1 cellular context compared by ENCODE assay signal in the genomic region with DNA sequence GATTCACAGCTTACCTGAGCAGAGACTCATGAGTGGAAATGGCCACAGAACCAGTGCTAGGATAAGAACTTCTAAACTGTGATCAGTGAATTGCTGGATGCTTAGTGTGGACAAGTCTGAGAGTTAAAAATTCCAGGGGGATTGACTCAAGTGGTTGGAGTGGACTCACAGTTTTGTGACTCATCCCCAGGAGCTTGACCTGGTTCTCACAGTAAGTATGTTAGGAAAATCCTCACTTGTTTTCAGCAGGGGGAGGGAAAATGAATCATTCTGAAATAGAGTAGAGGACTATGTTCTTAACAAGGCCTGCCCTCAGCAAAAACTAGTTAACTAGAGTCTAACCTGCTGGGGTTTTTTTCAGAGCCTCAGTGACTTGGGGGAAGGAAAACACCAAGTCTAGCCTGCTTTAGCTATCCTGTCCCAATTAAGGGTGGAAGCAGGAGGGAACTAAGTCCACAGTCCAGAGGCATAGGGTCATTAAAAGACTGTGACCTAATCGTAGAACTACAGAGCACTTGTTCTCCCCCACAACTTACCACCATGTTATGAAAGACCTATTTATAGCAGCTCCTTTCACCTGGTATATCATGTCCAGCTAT.
TF ChIP-seq lines count a peak whose summit lies in the region.

No MANE protein-coding gene starts in this region.

TF ChIP-seq in GM23338, 12 proteins besides CTCF, POLR2A, EP300 and RAD21 (continued from another document):
- TF ChIP-seq, protein P1, sequence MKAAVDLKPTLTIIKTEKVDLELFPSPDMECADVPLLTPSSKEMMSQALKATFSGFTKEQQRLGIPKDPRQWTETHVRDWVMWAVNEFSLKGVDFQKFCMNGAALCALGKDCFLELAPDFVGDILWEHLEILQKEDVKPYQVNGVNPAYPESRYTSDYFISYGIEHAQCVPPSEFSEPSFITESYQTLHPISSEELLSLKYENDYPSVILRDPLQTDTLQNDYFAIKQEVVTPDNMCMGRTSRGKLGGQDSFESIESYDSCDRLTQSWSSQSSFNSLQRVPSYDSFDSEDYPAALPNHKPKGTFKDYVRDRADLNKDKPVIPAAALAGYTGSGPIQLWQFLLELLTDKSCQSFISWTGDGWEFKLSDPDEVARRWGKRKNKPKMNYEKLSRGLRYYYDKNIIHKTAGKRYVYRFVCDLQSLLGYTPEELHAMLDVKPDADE (IDR thresholded peaks at IDR 0.05): no peak
- TF ChIP-seq NANOG (IDR thresholded peaks at IDR 0.05; ENCODE audit: borderline replicate concordance): no peak
- no peak for TF ChIP-seq STAT1 (IDR thresholded peaks at IDR 0.05; ENCODE audit: unreplicated experiment)
- no peak for TF ChIP-seq POLR2AphosphoS5 (IDR thresholded peaks at IDR 0.05; ENCODE audit: low read depth)
- TF ChIP-seq, protein P2, sequence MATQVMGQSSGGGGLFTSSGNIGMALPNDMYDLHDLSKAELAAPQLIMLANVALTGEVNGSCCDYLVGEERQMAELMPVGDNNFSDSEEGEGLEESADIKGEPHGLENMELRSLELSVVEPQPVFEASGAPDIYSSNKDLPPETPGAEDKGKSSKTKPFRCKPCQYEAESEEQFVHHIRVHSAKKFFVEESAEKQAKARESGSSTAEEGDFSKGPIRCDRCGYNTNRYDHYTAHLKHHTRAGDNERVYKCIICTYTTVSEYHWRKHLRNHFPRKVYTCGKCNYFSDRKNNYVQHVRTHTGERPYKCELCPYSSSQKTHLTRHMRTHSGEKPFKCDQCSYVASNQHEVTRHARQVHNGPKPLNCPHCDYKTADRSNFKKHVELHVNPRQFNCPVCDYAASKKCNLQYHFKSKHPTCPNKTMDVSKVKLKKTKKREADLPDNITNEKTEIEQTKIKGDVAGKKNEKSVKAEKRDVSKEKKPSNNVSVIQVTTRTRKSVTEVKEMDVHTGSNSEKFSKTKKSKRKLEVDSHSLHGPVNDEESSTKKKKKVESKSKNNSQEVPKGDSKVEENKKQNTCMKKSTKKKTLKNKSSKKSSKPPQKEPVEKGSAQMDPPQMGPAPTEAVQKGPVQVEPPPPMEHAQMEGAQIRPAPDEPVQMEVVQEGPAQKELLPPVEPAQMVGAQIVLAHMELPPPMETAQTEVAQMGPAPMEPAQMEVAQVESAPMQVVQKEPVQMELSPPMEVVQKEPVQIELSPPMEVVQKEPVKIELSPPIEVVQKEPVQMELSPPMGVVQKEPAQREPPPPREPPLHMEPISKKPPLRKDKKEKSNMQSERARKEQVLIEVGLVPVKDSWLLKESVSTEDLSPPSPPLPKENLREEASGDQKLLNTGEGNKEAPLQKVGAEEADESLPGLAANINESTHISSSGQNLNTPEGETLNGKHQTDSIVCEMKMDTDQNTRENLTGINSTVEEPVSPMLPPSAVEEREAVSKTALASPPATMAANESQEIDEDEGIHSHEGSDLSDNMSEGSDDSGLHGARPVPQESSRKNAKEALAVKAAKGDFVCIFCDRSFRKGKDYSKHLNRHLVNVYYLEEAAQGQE (IDR thresholded peaks at IDR 0.05; ENCODE audit: unreplicated experiment): no peak
- no peak for TF ChIP-seq ZNF114 (CRISPR knock-in tag; IDR thresholded peaks at IDR 0.05)
- no peak for TF ChIP-seq EZH2phosphoT487 (IDR thresholded peaks at IDR 0.05; ENCODE audit: unreplicated experiment)
- TF ChIP-seq EZH2 (IDR thresholded peaks at IDR 0.05; ENCODE audit: low read depth, unreplicated experiment): no peak
- TF ChIP-seq JUNB (IDR thresholded peaks at IDR 0.05; ENCODE audit: unreplicated experiment): no peak
- TF ChIP-seq CREB1 (CRISPR knock-in tag; IDR thresholded peaks at IDR 0.05; ENCODE audit: low read depth): no peak
- TF ChIP-seq ZNF331 (CRISPR knock-in tag; IDR thresholded peaks at IDR 0.05; ENCODE audit: low read depth): no peak
